34 cellular contexts compared by ENCODE assay signal in genomic region chr4:162981823-162982222, GRCh38.
"Had no signal": no experiment of that assay in that cellular context is flagged by ENCODE, and none has a peak within 500 bp of the region (broad histone marks: within the 10 kb centered on the region; RNA-seq: fewer than 3 reads in every experiment).

No MANE protein-coding gene starts in this region.

- H3K9me3 ChIP-seq: body of pancreas had no signal

- H3K4me3 ChIP-seq: body of pancreas, breast epithelium had no signal

- H3K27me3 Mint-ChIP-seq: activated CD4-positive, alpha-beta memory T cell treated with anti-CD3 and anti-CD28 coated beads, Interleukin-2, amount 10 ng/mL, durations not matched to agents 7 days and 5 days; activated CD4-positive, alpha-beta T cell treated with anti-CD3 and anti-CD28 coated beads, Interleukin-2, amount 10 ng/mL, durations not matched to agents 7 days and 5 days; activated CD8-positive, alpha-beta memory T cell treated with anti-CD3 and anti-CD28 coated beads, Interleukin-2, amount 10 ng/mL, durations not matched to agents 7 days and 5 days; activated naive CD4-positive, alpha-beta T cell treated with anti-CD3 and anti-CD28 coated beads, Interleukin-2, amount 10 ng/mL, durations not matched to agents 7 days and 5 days; activated naive CD8-positive, alpha-beta T cell treated with anti-CD3 and anti-CD28 coated beads, Interleukin-2, amount 10 ng/mL, durations not matched to agents 7 days and 5 days; activated naive CD8-positive, alpha-beta T cell treated with anti-CD3 and anti-CD28 coated beads, Interleukin-2, amount 50 U/mL, for 24 hours; activated T-cell treated with anti-CD3 and anti-CD28 coated beads, Interleukin-2, amount 50 U/mL, for 24 hours had no signal

- H3K36me3 Mint-ChIP-seq: activated CD8-positive, alpha-beta memory T cell treated with anti-CD3 and anti-CD28 coated beads, Interleukin-2, amount 10 ng/mL, durations not matched to agents 7 days and 5 days; activated naive CD4-positive, alpha-beta T cell treated with anti-CD3 and anti-CD28 coated beads, Interleukin-2, amount 10 ng/mL, durations not matched to agents 7 days and 5 days; activated naive CD4-positive, alpha-beta T cell treated with anti-CD3 and anti-CD28 coated beads, Interleukin-2, amount 50 U/mL, for 24 hours; activated naive CD8-positive, alpha-beta T cell; activated naive CD8-positive, alpha-beta T cell treated with anti-CD3 and anti-CD28 coated beads, Interleukin-2, amount 10 ng/mL, durations not matched to agents 7 days and 5 days; T-cell had no signal

- H3K9me3 Mint-ChIP-seq: activated CD4-positive, alpha-beta memory T cell treated with anti-CD3 and anti-CD28 coated beads, Interleukin-2, amount 10 ng/mL, durations not matched to agents 7 days and 5 days; activated CD4-positive, alpha-beta T cell treated with anti-CD3 and anti-CD28 coated beads, Interleukin-2, amount 10 ng/mL, durations not matched to agents 7 days and 5 days; activated naive CD4-positive, alpha-beta T cell treated with anti-CD3 and anti-CD28 coated beads, Interleukin-2, amount 10 ng/mL, durations not matched to agents 7 days and 5 days; activated naive CD8-positive, alpha-beta T cell treated with anti-CD3 and anti-CD28 coated beads, Interleukin-2, amount 10 ng/mL, durations not matched to agents 7 days and 5 days; activated naive CD8-positive, alpha-beta T cell treated with anti-CD3 and anti-CD28 coated beads, Interleukin-2, amount 50 U/mL, for 24 hours; activated T-cell treated with anti-CD3 and anti-CD28 coated beads, Interleukin-2, amount 50 U/mL, for 24 hours; activated T-helper 2 cell treated with anti-CD3 and anti-CD28 coated beads, Interferon-gamma antibody, Interleukin-2, Interleukin-4, amounts not matched to agents 10 μg/mL and 5 μg/mL and 100 μg/mL, durations not matched to agents 14 hours and 24 hours and 36 hours; T-helper 2 cell treated with Interferon-gamma antibody and Interleukin-4, amounts not matched to agents 5 μg/mL and 100 μg/mL, for 36 hours had no signal

- H3K27ac Mint-ChIP-seq: activated CD4-positive, alpha-beta memory T cell treated with anti-CD3 and anti-CD28 coated beads, Interleukin-2, amount 10 ng/mL, durations not matched to agents 7 days and 5 days; activated CD4-positive, alpha-beta T cell treated with anti-CD3 and anti-CD28 coated beads for 36 hours; activated CD4-positive, alpha-beta T cell treated with anti-CD3 and anti-CD28 coated beads, Interleukin-2, amount 10 ng/mL, durations not matched to agents 7 days and 5 days; activated CD8-positive, alpha-beta memory T cell treated with anti-CD3 and anti-CD28 coated beads, Interleukin-2, amount 10 ng/mL, durations not matched to agents 7 days and 5 days; activated CD8-positive, alpha-beta T cell treated with anti-CD3 and anti-CD28 coated beads, Interleukin-2, amount 10 ng/mL, durations not matched to agents 7 days and 5 days; activated naive CD4-positive, alpha-beta T cell treated with anti-CD3 and anti-CD28 coated beads, Interleukin-2, amount 10 ng/mL, durations not matched to agents 7 days and 5 days; activated naive CD4-positive, alpha-beta T cell treated with anti-CD3 and anti-CD28 coated beads, Interleukin-2, amount 50 U/mL, for 24 hours; activated naive CD8-positive, alpha-beta T cell; activated naive CD8-positive, alpha-beta T cell treated with anti-CD3 and anti-CD28 coated beads, Interleukin-2, amount 10 ng/mL, durations not matched to agents 7 days and 5 days; activated naive CD8-positive, alpha-beta T cell treated with anti-CD3 and anti-CD28 coated beads, Interleukin-2, amount 50 U/mL, for 24 hours; activated T-cell treated with anti-CD3 and anti-CD28 coated beads, Interleukin-2, amount 50 U/mL, for 24 hours; activated T-helper 2 cell treated with anti-CD3 and anti-CD28 coated beads, Interferon-gamma antibody, Interleukin-2, Interleukin-4, amounts not matched to agents 10 μg/mL and 5 μg/mL and 100 μg/mL, durations not matched to agents 14 hours and 24 hours and 36 hours; T-cell; T-helper 2 cell treated with Interferon-gamma antibody and Interleukin-4, amounts not matched to agents 5 μg/mL and 100 μg/mL, for 36 hours had no signal

- H3K27me3 ChIP-seq: body of pancreas, brain microvascular endothelial cell, breast epithelium had no signal

- H3K4me3 Mint-ChIP-seq: activated CD4-positive, alpha-beta memory T cell treated with anti-CD3 and anti-CD28 coated beads, Interleukin-2, amount 10 ng/mL, durations not matched to agents 7 days and 5 days; activated CD4-positive, alpha-beta T cell treated with anti-CD3 and anti-CD28 coated beads for 36 hours; activated CD4-positive, alpha-beta T cell treated with anti-CD3 and anti-CD28 coated beads, Interleukin-2, amount 10 ng/mL, durations not matched to agents 7 days and 5 days; activated CD8-positive, alpha-beta memory T cell treated with anti-CD3 and anti-CD28 coated beads, Interleukin-2, amount 10 ng/mL, durations not matched to agents 7 days and 5 days; activated CD8-positive, alpha-beta T cell treated with anti-CD3 and anti-CD28 coated beads, Interleukin-2, amount 10 ng/mL, durations not matched to agents 7 days and 5 days; activated naive CD4-positive, alpha-beta T cell treated with anti-CD3 and anti-CD28 coated beads, Interleukin-2, amount 10 ng/mL, durations not matched to agents 7 days and 5 days; activated naive CD4-positive, alpha-beta T cell treated with anti-CD3 and anti-CD28 coated beads, Interleukin-2, amount 50 U/mL, for 24 hours; activated naive CD8-positive, alpha-beta T cell; activated naive CD8-positive, alpha-beta T cell treated with anti-CD3 and anti-CD28 coated beads, Interleukin-2, amount 10 ng/mL, durations not matched to agents 7 days and 5 days; activated naive CD8-positive, alpha-beta T cell treated with anti-CD3 and anti-CD28 coated beads, Interleukin-2, amount 50 U/mL, for 24 hours; activated T-cell treated with anti-CD3 and anti-CD28 coated beads, Interleukin-2, amount 50 U/mL, for 24 hours; T-cell; T-helper 2 cell treated with Interferon-gamma antibody and Interleukin-4, amounts not matched to agents 5 μg/mL and 100 μg/mL, for 36 hours had no signal

- DNase-seq: activated CD4-positive, alpha-beta memory T cell treated with anti-CD3 and anti-CD28 coated beads, Interleukin-2, amount 10 ng/mL, durations not matched to agents 7 days and 5 days; activated CD4-positive, alpha-beta T cell treated with anti-CD3 and anti-CD28 coated beads for 1 hour; activated CD4-positive, alpha-beta T cell treated with anti-CD3 and anti-CD28 coated beads for 36 hours; activated CD4-positive, alpha-beta T cell treated with anti-CD3 and anti-CD28 coated beads for 48 hours; activated CD4-positive, alpha-beta T cell treated with anti-CD3 and anti-CD28 coated beads, Interleukin-2, amount 10 ng/mL, durations not matched to agents 7 days and 5 days; activated CD4-positive, alpha-beta T cell treated with anti-CD3 and anti-CD28 coated beads, Interleukin-2, amount 50 U/mL, for 48 hours; activated CD4-positive, CD25-positive, alpha-beta regulatory T cell; activated CD8-positive, alpha-beta memory T cell treated with anti-CD3 and anti-CD28 coated beads for 24 hours; activated CD8-positive, alpha-beta memory T cell treated with anti-CD3 and anti-CD28 coated beads, Interleukin-2, amount 10 ng/mL, durations not matched to agents 7 days and 5 days; activated CD8-positive, alpha-beta memory T cell treated with anti-CD3 and anti-CD28 coated beads, Interleukin-2, amount 50 U/mL, for 48 hours; activated CD8-positive, alpha-beta T cell treated with anti-CD3 and anti-CD28 coated beads, Interleukin-2, amount 10 ng/mL, durations not matched to agents 7 days and 5 days; activated effector memory CD4-positive, alpha-beta T cell treated with Interleukin-2 at 50 U/mL for 16 hours; activated gamma-delta T cell; activated naive CD4-positive, alpha-beta T cell treated with anti-CD3 and anti-CD28 coated beads, Interleukin-2, amount 10 ng/mL, durations not matched to agents 7 days and 5 days; activated naive CD4-positive, alpha-beta T cell treated with Interleukin-2 at 50 U/mL for 16 hours; activated naive CD8-positive, alpha-beta T cell treated with anti-CD3 and anti-CD28 coated beads, Interleukin-2, amount 10 ng/mL, durations not matched to agents 7 days and 5 days; activated naive CD8-positive, alpha-beta T cell treated with anti-CD3 and anti-CD28 coated beads, Interleukin-2, amount 50 U/mL, for 24 hours; activated T-cell treated with anti-CD3 and anti-CD28 coated beads, Interleukin-2, amount 50 U/mL, for 24 hours; activated T-cell treated with anti-CD3 and anti-CD28 coated beads, Interleukin-2, amount 50 U/mL, for 48 hours; amygdala; anterior cingulate cortex; body of pancreas; brain microvascular endothelial cell; central memory CD4-positive, alpha-beta T cell; T-cell; T-helper 2 cell; T-helper 9 cell had no signal

- H3K27ac ChIP-seq: body of pancreas, brain microvascular endothelial cell, breast epithelium, VCaP had no signal

- H3K4me1 Mint-ChIP-seq: activated CD4-positive, alpha-beta memory T cell treated with anti-CD3 and anti-CD28 coated beads, Interleukin-2, amount 10 ng/mL, durations not matched to agents 7 days and 5 days; activated CD4-positive, alpha-beta T cell treated with anti-CD3 and anti-CD28 coated beads for 36 hours; activated CD4-positive, alpha-beta T cell treated with anti-CD3 and anti-CD28 coated beads, Interleukin-2, amount 10 ng/mL, durations not matched to agents 7 days and 5 days; activated CD8-positive, alpha-beta memory T cell treated with anti-CD3 and anti-CD28 coated beads, Interleukin-2, amount 10 ng/mL, durations not matched to agents 7 days and 5 days; activated naive CD4-positive, alpha-beta T cell treated with anti-CD3 and anti-CD28 coated beads, Interleukin-2, amount 10 ng/mL, durations not matched to agents 7 days and 5 days; activated naive CD4-positive, alpha-beta T cell treated with anti-CD3 and anti-CD28 coated beads, Interleukin-2, amount 50 U/mL, for 24 hours; activated naive CD8-positive, alpha-beta T cell treated with anti-CD3 and anti-CD28 coated beads, Interleukin-2, amount 10 ng/mL, durations not matched to agents 7 days and 5 days; activated naive CD8-positive, alpha-beta T cell treated with anti-CD3 and anti-CD28 coated beads, Interleukin-2, amount 50 U/mL, for 24 hours; T-cell had no signal

- H3K36me3 ChIP-seq: brain microvascular endothelial cell, breast epithelium had no signal

- ATAC-seq: activated CD4-positive, alpha-beta T cell treated with anti-CD3 and anti-CD28 coated beads for 36 hours; activated CD4-positive, CD25-positive, alpha-beta regulatory T cell treated with anti-CD3 and anti-CD28 coated beads, Interleukin-2, amount 50 U/mL, for 24 hours; activated CD8-positive, alpha-beta memory T cell treated with anti-CD3 and anti-CD28 coated beads, Interleukin-2, amount 10 ng/mL, durations not matched to agents 7 days and 5 days; activated CD8-positive, alpha-beta T cell treated with anti-CD3 and anti-CD28 coated beads, Interleukin-2, amount 10 ng/mL, durations not matched to agents 7 days and 5 days; activated naive CD8-positive, alpha-beta T cell treated with anti-CD3 and anti-CD28 coated beads, Interleukin-2, amount 50 U/mL, for 24 hours; body of pancreas; T-cell had no signal

- H3K4me1 ChIP-seq: body of pancreas, breast epithelium had no signal
